2 cellular contexts compared by ENCODE assay signal in genomic region chr10:110610781-110611180, GRCh38. TPM values are rescaled to one million over a fixed set of nuclear protein-coding genes. Genes with fewer than 3 reads are reported as not detected.
"Had no signal": no experiment of that assay in that cellular context is flagged by ENCODE, and none has a peak within 500 bp of the region (broad histone marks: within the 10 kb centered on the region; RNA-seq: fewer than 3 reads in every experiment).

No MANE protein-coding gene starts in this region.

RNA-seq across cellular contexts. Expression of gene RBM20, which starts 33.4 kb away (rescaled TPM):
- total RNA-seq: GM23248, HT-29 had no signal
- polyA plus RNA-seq: GM23248 had no signal
